21 cellular contexts compared by ENCODE assay signal in the genomic region with DNA sequence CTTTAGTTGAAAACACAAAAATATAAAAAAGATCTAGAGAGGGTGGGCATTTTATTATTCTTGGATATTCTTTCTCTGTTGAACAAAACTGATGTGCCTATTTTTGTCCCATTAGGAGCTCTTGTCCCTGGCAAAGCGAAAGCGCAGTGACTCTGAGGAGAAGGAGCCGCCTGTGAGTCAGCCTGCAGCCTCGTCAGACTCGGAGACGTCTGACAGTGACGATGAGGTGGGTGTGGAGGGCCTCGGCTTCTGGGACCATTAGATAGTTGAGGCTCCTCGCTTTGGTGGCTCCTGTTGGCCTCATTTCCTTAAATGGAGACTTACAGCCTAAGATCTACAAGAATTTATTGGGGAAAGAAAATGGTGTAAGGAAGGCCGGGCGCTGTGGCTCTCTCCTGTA. TPM values are rescaled to one million over a fixed set of nuclear protein-coding genes. Genes with fewer than 3 reads are reported as not detected.
DNase-seq lines count a peak whose midpoint lies in the region.
"Had no signal": no experiment of that assay in that cellular context is flagged by ENCODE, and none has a peak within 500 bp of the region (broad histone marks: within the 10 kb centered on the region; RNA-seq: fewer than 3 reads in every experiment).

No MANE protein-coding gene starts in this region.

- H4K8ac ChIP-seq in mesenchymal stem cell (ENCODE audit: low read length) = no peak overlapping the region

- in situ Hi-C loops in GM23248 (cut with MboI) = no loop called here

- H3K4me3 ChIP-seq in mesenchymal stem cell (ENCODE audit: insufficient read depth in 1 of 2, low read depth in 1 of 2, low read length in 2 of 2) (no peak overlapping the region), GM23248 (no peak overlapping the region)
- H3K4me3 ChIP-seq: A549, left ventricle myocardium inferior, SK-N-MC, tibial nerve had no signal

- no peaks in the 10 kb centered on the region for H4K20me1 ChIP-seq in GM23248 (ENCODE audit: insufficient read depth)

- H3K79me2 ChIP-seq in GM23248 (ENCODE audit: insufficient read depth) = peaks cover 77% of the 10 kb centered on the region

- H4K91ac ChIP-seq in mesenchymal stem cell (ENCODE audit: low read length) = no peak overlapping the region

- no peak overlapping the region for H3K4me2 ChIP-seq in mesenchymal stem cell (ENCODE audit: low read length, poor library complexity, severe bottlenecking)
- no peak overlapping the region for H3K4me2 ChIP-seq in GM23248 (ENCODE audit: unreplicated experiment)
- H3K4me2 ChIP-seq: A549 had no signal

- H2BK5ac ChIP-seq in mesenchymal stem cell (ENCODE audit: low read depth, low read length, poor library complexity, severe bottlenecking) = no peak overlapping the region

- no peaks in the 10 kb centered on the region for H3K9me3 ChIP-seq in mesenchymal stem cell (ENCODE audit: control insufficient read depth, low read length)
- no peaks in the 10 kb centered on the region for H3K9me3 ChIP-seq in GM23248 (ENCODE audit: low read depth)
- H3K9me3 ChIP-seq: A549, left ventricle myocardium inferior, tibial nerve had no signal

- H3K23ac ChIP-seq in mesenchymal stem cell (ENCODE audit: low read length in 2 of 2) = no peak overlapping the region

- H3K4ac ChIP-seq in mesenchymal stem cell (ENCODE audit: low read depth in 1 of 2, low read length in 2 of 2) = no peak overlapping the region

- H2BK12ac ChIP-seq in mesenchymal stem cell (ENCODE audit: low read length in 2 of 2) = no peak overlapping the region

- H3K9me2 ChIP-seq in GM23248 (ENCODE audit: insufficient read depth) = no peaks in the 10 kb centered on the region

- H3K9ac ChIP-seq in mesenchymal stem cell (ENCODE audit: low read length) (no peak overlapping the region), GM23248 (no peak overlapping the region)
- H3K9ac ChIP-seq: parathyroid adenoma had no signal

- no peaks in the 10 kb centered on the region for H3F3A ChIP-seq in GM23248 (ENCODE audit: insufficient read depth)

- H3K36me3 ChIP-seq in mesenchymal stem cell (ENCODE audit: control insufficient read depth in 1 of 2, insufficient read depth in 2 of 2, low read depth in 1 of 2, low read length in 2 of 2) = peaks cover 20 to 40% of the 10 kb centered on the region in 2 experiments
- peaks cover 23% of the 10 kb centered on the region for H3K36me3 ChIP-seq in GM23248 (ENCODE audit: low read depth)

- no peak overlapping the region for H3K27ac ChIP-seq in mesenchymal stem cell (ENCODE audit: low read length, poor library complexity, severe bottlenecking)
- H3K27ac ChIP-seq in GM23248 = no peak overlapping the region
- H3K27ac ChIP-seq: A549, left ventricle myocardium inferior, parathyroid adenoma, SK-N-MC, tibial nerve had no signal

- H3K18ac ChIP-seq in mesenchymal stem cell (ENCODE audit: low read depth in 1 of 2, low read length in 2 of 2) = no peak overlapping the region

- peaks cover 17% of the 10 kb centered on the region for H3K79me1 ChIP-seq in mesenchymal stem cell (replicated peaks; ENCODE audit: low read length, poor library complexity, severe bottlenecking)

- H2BK15ac ChIP-seq in mesenchymal stem cell (ENCODE audit: low read depth, poor library complexity, severe bottlenecking) = no peak overlapping the region

- 75% methylated on average over 9 of the region's 11 CpGs for WGBS in mesenchymal stem cell
- WGBS in GM23248 (ENCODE audit: low coverage in 1 of 2, low lambda C conversion rate in 2 of 2, missing lambda C conversion rate in 2 of 2), 2 experiments = 89 to 90% methylated on average over 11 of the region's 11 CpGs

- peak; percentile 53 for DNase-seq in activated effector memory CD4-positive, alpha-beta T cell treated with anti-CD3 and anti-CD28 coated beads, Interleukin-2, amount 50 U/mL, for 16 hours
- DNase-seq in activated effector memory CD4-positive, alpha-beta T cell treated with Interleukin-2 at 50 U/mL for 16 hours = no peak
- DNase-seq in astrocyte of the hippocampus (ENCODE audit: low read depth, low spot score) (peak; percentile 43), mesenchymal stem cell (peak; percentile 76), SKM-1 treated with dmso at 0.1 percent for 144 hours (lab: John Stamatoyannopoulos, UW; ENCODE audit: unreplicated experiment) (no peak), SHP77 (lab: John Stamatoyannopoulos, UW) (no peak), GM23248 (no peak)
- no peak for DNase-seq in effector CD4-positive, alpha-beta T cell
- DNase-seq: activated CD4-positive, alpha-beta T cell treated with anti-CD3 and anti-CD28 coated beads, Interleukin-2, amount 50 U/mL, for 4 hours; foreskin melanocyte; HCEC 1CT; left ventricle myocardium inferior; NCI-H1417; NCI-H748 treated with DMSO at 0.1 percent for 48 hours; PC-3; small intestine had no signal

- H3K27me3 ChIP-seq in mesenchymal stem cell (ENCODE audit: control insufficient read depth in 1 of 2, insufficient read depth in 1 of 2, low read length in 2 of 2) (no peaks in the 10 kb centered on the region), GM23248 (replicated peaks; ENCODE audit: insufficient read depth) (no peaks in the 10 kb centered on the region)
- H3K27me3 ChIP-seq: tibial nerve had no signal

- H3K4me1 ChIP-seq in mesenchymal stem cell (ENCODE audit: control insufficient read depth, insufficient read depth, low read depth, low read length) = no peaks in the 10 kb centered on the region
- H3K4me1 ChIP-seq in GM23248 (ENCODE audit: insufficient read depth) = no peaks in the 10 kb centered on the region
- H3K4me1 ChIP-seq: A549, parathyroid adenoma, tibial nerve had no signal

- H2BK120ac ChIP-seq in mesenchymal stem cell (ENCODE audit: low read depth, low read length) = no peak overlapping the region

- no peak overlapping the region for H2AFZ ChIP-seq in mesenchymal stem cell (ENCODE audit: low read depth, low read length)
- no peak overlapping the region for H2AFZ ChIP-seq in GM23248
- H2AFZ ChIP-seq: parathyroid adenoma had no signal

- no peak overlapping the region for H2AK5ac ChIP-seq in mesenchymal stem cell (ENCODE audit: low read length, severe bottlenecking)

- H3K14ac ChIP-seq in mesenchymal stem cell (ENCODE audit: low read length in 2 of 2) = no peak overlapping the region

RNA-seq across cellular contexts. Expression of gene RTF1, which starts 21.3 kb away (rescaled TPM):
- polyA plus RNA-seq in mesenchymal stem cell (2013, experiment 1 of 2) = 41.0 TPM
- polyA plus RNA-seq in mesenchymal stem cell (2013, experiment 2 of 2) = 41.1 TPM
- total RNA-seq in GM23248 (2014; rRNA removed; shearing (Covaris generic)) = 16.3 and 20.5 TPM in 2 replicates
- polyA plus RNA-seq in GM23248 (2016; fragmentation: Nextera tagmentation; extraction: Ambion mirVana) = 58.6 and 61.7 TPM in 2 replicates

RNA-seq across cellular contexts. Expression of gene NDUFAF1, which starts 35.9 kb away (rescaled TPM):
- 14.0 TPM for polyA plus RNA-seq in mesenchymal stem cell (2013, experiment 1 of 2)
- 13.4 TPM for polyA plus RNA-seq in mesenchymal stem cell (2013, experiment 2 of 2)
- 18.8 and 27.3 TPM in 2 replicates for total RNA-seq in GM23248 (2014; rRNA removed; shearing (Covaris generic))
- 32.0 and 33.9 TPM in 2 replicates for polyA plus RNA-seq in GM23248 (2016; fragmentation: Nextera tagmentation; extraction: Ambion mirVana)

RNA-seq across cellular contexts. Expression of gene ITPKA, which starts 55.5 kb away (rescaled TPM):
- polyA plus RNA-seq in mesenchymal stem cell (2013, experiment 1 of 2) = 0.37 TPM
- 0.33 TPM for polyA plus RNA-seq in mesenchymal stem cell (2013, experiment 2 of 2)
- total RNA-seq in GM23248 (2014; rRNA removed; shearing (Covaris generic)) = 0.43 and 7.7 TPM in 2 replicates
- 0.14 TPM in 1 of 2 replicates, not detected in the other for polyA plus RNA-seq in GM23248 (2016; fragmentation: Nextera tagmentation; extraction: Ambion mirVana)
- total RNA-seq: CD4-positive, CD25-positive, alpha-beta regulatory T cell; tibial nerve had no signal
- polyA plus RNA-seq: CD4-positive, CD25-positive, alpha-beta regulatory T cell had no signal

Comparison
In these comparisons a context has a peak if more than half of its experiments do, and no peak if none do; other contexts are left out.
1. DNase-seq: peak in activated effector memory CD4-positive, alpha-beta T cell treated with anti-CD3 and anti-CD28 coated beads, Interleukin-2, amount 50 U/mL, for 16 hours (single experiment), astrocyte of the hippocampus (single experiment) and mesenchymal stem cell (single experiment); none in activated effector memory CD4-positive, alpha-beta T cell treated with Interleukin-2 at 50 U/mL for 16 hours (single experiment), SKM-1 treated with dmso at 0.1 percent for 144 hours (single experiment), effector CD4-positive, alpha-beta T cell (single experiment), SHP77 (0 of 2) and GM23248 (single experiment).